ENCODE assay signal across 7 cellular contexts in the genomic region with DNA sequence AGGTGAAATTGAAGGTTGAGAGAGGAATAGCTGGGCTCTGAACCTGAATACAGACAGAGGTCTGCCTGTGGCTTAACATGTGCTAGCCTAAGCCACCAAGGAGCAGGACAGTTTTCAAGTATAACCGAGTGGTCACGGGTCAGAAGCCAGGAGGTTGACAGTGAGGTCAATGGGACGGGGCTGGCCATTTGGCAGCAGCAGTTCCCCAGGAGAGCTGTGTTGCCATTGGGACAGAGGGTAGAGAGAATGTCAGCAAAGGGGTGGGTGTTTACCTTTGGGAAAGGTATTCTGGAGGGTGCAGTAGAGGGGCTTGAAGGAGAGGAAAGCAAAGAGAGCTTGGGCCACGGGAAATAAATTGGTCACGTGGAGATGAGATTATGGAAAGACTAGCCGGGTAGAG. TPM values are rescaled to one million over a fixed set of nuclear protein-coding genes. Genes with fewer than 3 reads are reported as not detected.
"Had no signal": no experiment of that assay in that cellular context is flagged by ENCODE, and none has a peak within 500 bp of the region (broad histone marks: within the 10 kb centered on the region; RNA-seq: fewer than 3 reads in every experiment).

No MANE protein-coding gene starts in this region.

RNA-seq across cellular contexts. Expression of gene CLEC18C, which starts 55.2 kb away (rescaled TPM):
- total RNA-seq: bronchial epithelial cell, endothelial cell of umbilical vein, hepatocyte, left ventricle myocardium inferior, sigmoid colon, SK-MEL-5 had no signal
- polyA plus RNA-seq: endothelial cell of umbilical vein, hepatocyte, mammary epithelial cell had no signal
